In the genomic region with DNA sequence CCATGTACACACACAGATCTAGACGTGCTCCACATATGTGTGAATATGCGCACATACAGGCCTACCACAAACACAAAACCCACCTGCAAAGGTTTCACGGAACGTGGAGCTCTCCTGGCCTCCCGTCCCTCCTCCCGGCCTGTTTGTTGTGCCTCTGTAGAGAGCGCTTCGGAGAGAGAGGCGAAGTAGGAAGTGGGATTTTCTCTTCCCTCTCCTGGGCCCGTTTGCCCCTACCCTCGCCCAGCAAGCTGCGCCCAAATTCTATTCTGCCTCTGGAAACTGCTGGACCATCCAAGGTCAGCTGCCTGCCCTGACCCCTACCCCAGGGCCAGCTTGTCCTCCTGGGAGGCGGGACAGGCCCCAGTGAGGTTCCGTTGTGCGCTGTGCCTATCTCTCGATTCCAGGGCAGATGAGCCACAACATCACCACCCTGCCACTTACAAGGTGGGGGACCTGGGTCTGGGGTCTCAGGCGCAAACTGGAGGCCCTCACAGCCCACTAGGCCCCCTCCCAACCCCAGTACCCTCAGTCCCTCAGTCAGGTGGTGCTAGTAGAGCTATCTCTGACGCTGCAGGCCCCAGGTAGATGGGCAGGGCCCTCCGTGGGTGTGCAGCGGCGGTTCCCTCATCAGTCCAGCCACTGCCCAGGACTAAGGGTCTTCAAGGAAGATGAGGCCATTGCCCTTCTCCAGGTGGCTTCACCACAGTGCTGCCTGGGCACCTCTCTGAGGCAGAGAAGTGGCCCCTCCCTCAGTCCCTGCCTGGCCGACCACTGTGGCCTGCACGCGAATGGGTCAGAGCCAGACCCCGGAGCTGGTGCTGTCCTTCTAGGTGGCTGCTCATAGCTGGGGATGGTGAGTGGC, we compare ENCODE assay signal across 22 cellular contexts. TPM values are rescaled to one million over a fixed set of nuclear protein-coding genes. Genes with fewer than 3 reads are reported as not detected.
DNase-seq lines count a peak whose midpoint lies in the region; ATAC-seq and TF ChIP-seq lines count a peak whose summit lies in the region.
"Had no signal": no experiment of that assay in that cellular context is flagged by ENCODE, and none has a peak within 500 bp of the region (broad histone marks: within the 10 kb centered on the region; RNA-seq: fewer than 3 reads in every experiment).

No MANE protein-coding gene starts in this region.

- no peak overlapping the region for H3K27ac ChIP-seq in coronary artery
- H3K27ac ChIP-seq: cardiac muscle cell, psoas muscle had no signal

- ATAC-seq in left ventricle myocardium superior (no peak), Right ventricle myocardium superior (ENCODE audit: poor library complexity) (no peak), HG03039 (IDR thresholded peaks at IDR 0.05; ENCODE audit: unreplicated experiment) (no peak), GM19467 (IDR thresholded peaks at IDR 0.05; ENCODE audit: unreplicated experiment) (no peak)
- ATAC-seq: activated naive CD4-positive, alpha-beta T cell treated with anti-CD3 and anti-CD28 coated beads, Interleukin-2, amount 50 U/mL, for 72 hours; psoas muscle; Right ventricle myocardium inferior had no signal

- H3K27ac Mint-ChIP-seq in osteocyte (ENCODE audit: unreplicated experiment) = no peak overlapping the region
- H3K27ac Mint-ChIP-seq in activated CD4-positive, alpha-beta T cell treated with anti-CD3 and anti-CD28 coated beads, Interleukin-2, amount 10 ng/mL, durations not matched to agents 24 days and 14 days = no peak overlapping the region
- H3K27ac Mint-ChIP-seq: activated naive CD4-positive, alpha-beta T cell treated with anti-CD3 and anti-CD28 coated beads, Interleukin-2, amount 50 U/mL, for 72 hours had no signal

- intact Hi-C loops in left ventricle myocardium superior (cut with micrococcal nuclease) = loop anchor here (5.0 kb wide), 1 partner anchor 74 kb away; no protein-coding TSS in a partner anchor
- intact Hi-C loops in Right ventricle myocardium superior (cut with DNase I) = no loop called here
- intact Hi-C loops in activated CD4-positive, alpha-beta T cell treated with anti-CD3 and anti-CD28 coated beads, Interleukin-2, amount 10 ng/mL, durations not matched to agents 24 days and 14 days (cut with micrococcal nuclease) = no loop called here

- peaks cover 7% of the 10 kb centered on the region for H3K4me1 Mint-ChIP-seq in osteocyte (ENCODE audit: unreplicated experiment)
- H3K4me1 Mint-ChIP-seq in activated CD4-positive, alpha-beta T cell treated with anti-CD3 and anti-CD28 coated beads, Interleukin-2, amount 10 ng/mL, durations not matched to agents 24 days and 14 days = peaks cover 32% of the 10 kb centered on the region

- DNase-seq in left ventricle myocardium superior (peak; percentile 22), Right ventricle myocardium superior (no peak), coronary artery (ENCODE audit: low spot score) (peak; percentile 62), osteocyte (ENCODE audit: extremely low spot score, unreplicated experiment) (peak; percentile 79)
- no peak for DNase-seq in activated CD4-positive, alpha-beta T cell treated with anti-CD3 and anti-CD28 coated beads, Interleukin-2, amount 10 ng/mL, durations not matched to agents 24 days and 14 days
- DNase-seq in activated CD4-positive, alpha-beta T cell treated with anti-CD3 and anti-CD28 coated beads, Interleukin-2, amount 50 U/mL, for 48 hours = no peak
- DNase-seq: ACHN; dermis blood vessel endothelial cell; NCI-H1105 treated with DMSO at 0.1 percent for 48 hours; NCI-H2029; NCI-H2227 treated with DMSO at 0.1 percent for 48 hours; NCI-H69; psoas muscle; stimulated activated CD4-positive, alpha-beta T cell treated with anti-CD3 and anti-CD28 coated beads, Interleukin-1b, Interleukin-23, amount 100 ng/mL, for 48 hours had no signal

- no peaks in the 10 kb centered on the region for H3K9me3 Mint-ChIP-seq in osteocyte (ENCODE audit: unreplicated experiment)
- no peaks in the 10 kb centered on the region for H3K9me3 Mint-ChIP-seq in activated CD4-positive, alpha-beta T cell treated with anti-CD3 and anti-CD28 coated beads, Interleukin-2, amount 10 ng/mL, durations not matched to agents 24 days and 14 days
- H3K9me3 Mint-ChIP-seq: activated naive CD4-positive, alpha-beta T cell treated with anti-CD3 and anti-CD28 coated beads, Interleukin-2, amount 50 U/mL, for 72 hours had no signal

- TF ChIP-seq CTCF in coronary artery (IDR thresholded peaks at IDR 0.05) (no peak), osteocyte (IDR thresholded peaks at IDR 0.05) (no peak)

- peaks cover 5% of the 10 kb centered on the region for H3K27me3 Mint-ChIP-seq in osteocyte (ENCODE audit: unreplicated experiment)
- H3K27me3 Mint-ChIP-seq in activated CD4-positive, alpha-beta T cell treated with anti-CD3 and anti-CD28 coated beads, Interleukin-2, amount 10 ng/mL, durations not matched to agents 24 days and 14 days = no peaks in the 10 kb centered on the region

- no peaks in the 10 kb centered on the region for H3K36me3 Mint-ChIP-seq in osteocyte (ENCODE audit: unreplicated experiment)
- H3K36me3 Mint-ChIP-seq in activated CD4-positive, alpha-beta T cell treated with anti-CD3 and anti-CD28 coated beads, Interleukin-2, amount 10 ng/mL, durations not matched to agents 24 days and 14 days (ENCODE audit: low read depth) = no peaks in the 10 kb centered on the region
- H3K36me3 Mint-ChIP-seq: activated naive CD4-positive, alpha-beta T cell treated with anti-CD3 and anti-CD28 coated beads, Interleukin-2, amount 50 U/mL, for 72 hours had no signal

- no peak overlapping the region for H3K4me3 ChIP-seq in coronary artery
- H3K4me3 ChIP-seq: cardiac muscle cell, psoas muscle had no signal

- no peak overlapping the region for H3K4me3 Mint-ChIP-seq in osteocyte (ENCODE audit: unreplicated experiment)
- H3K4me3 Mint-ChIP-seq in activated CD4-positive, alpha-beta T cell treated with anti-CD3 and anti-CD28 coated beads, Interleukin-2, amount 10 ng/mL, durations not matched to agents 24 days and 14 days = no peak overlapping the region

RNA-seq across cellular contexts. Expression of gene BEAN1, which starts 54.2 kb away (rescaled TPM):
- total RNA-seq in left ventricle myocardium superior = 3.3 TPM
- total RNA-seq in Right ventricle myocardium superior = 1.4 TPM
- 0.39 and 0.97 TPM in 2 replicates for total RNA-seq in osteocyte
- total RNA-seq in activated CD4-positive, alpha-beta T cell treated with anti-CD3 and anti-CD28 coated beads, Interleukin-2, amount 10 ng/mL, durations not matched to agents 24 days and 14 days = not detected in 2 replicates
- total RNA-seq: activated CD8-positive, alpha-beta memory T cell treated with anti-CD3 and anti-CD28 coated beads for 36 hours; activated naive CD4-positive, alpha-beta T cell treated with anti-CD3 and anti-CD28 coated beads, Interleukin-2, amount 50 U/mL, for 72 hours; lung microvascular endothelial cell; psoas muscle; skeletal muscle tissue had no signal

Comparison
In these comparisons a context has a peak if more than half of its experiments do, and no peak if none do; other contexts are left out.
1. DNase-seq: peak in left ventricle myocardium superior (single experiment), coronary artery (single experiment) and osteocyte (single experiment); none in Right ventricle myocardium superior (single experiment), activated CD4-positive, alpha-beta T cell treated with anti-CD3 and anti-CD28 coated beads, Interleukin-2, amount 10 ng/mL, durations not matched to agents 24 days and 14 days (single experiment) and activated CD4-positive, alpha-beta T cell treated with anti-CD3 and anti-CD28 coated beads, Interleukin-2, amount 50 U/mL, for 48 hours (0 of 2).